ENCODE assay signal across 14 cellular contexts in genomic region chr6:168526841-168527281, GRCh38.
A peak's percentile ranks its signal among the peaks of the same experiment; 100 is the strongest.
DNase-seq lines count a peak whose midpoint lies in the region; ATAC-seq, FAIRE-seq and TF ChIP-seq lines count a peak whose summit lies in the region.
"Had no signal": no experiment of that assay in that cellular context is flagged by ENCODE, and none has a peak within 500 bp of the region (broad histone marks: within the 10 kb centered on the region; RNA-seq: fewer than 3 reads in every experiment).

No MANE protein-coding gene starts in this region.

- ATAC-seq in gastroesophageal sphincter (peak; percentile 85), pancreas (peak; percentile 77 to 88 (median 82)), GM21447 (IDR thresholded peaks at IDR 0.05; ENCODE audit: unreplicated experiment) (no peak)
- ATAC-seq: naive thymus-derived CD8-positive, alpha-beta T cell had no signal

- peak; percentile 40 for TF ChIP-seq EP300 in gastroesophageal sphincter (IDR thresholded peaks at IDR 0.05)

- H3K27ac ChIP-seq in gastroesophageal sphincter, result peak overlapping the region; percentile 62 to 86 (median 74)
- H3K27ac ChIP-seq in pancreas, result peak overlapping the region; percentile 58 to 77 (median 68)
- H3K27ac ChIP-seq: WERI-Rb-1 had no signal

- H3K4me1 ChIP-seq in gastroesophageal sphincter, result peaks cover 7 to 40% (median 12%) of the 10 kb centered on the region in 3 donors
- peaks cover 8 to 17% (median 11%) of the 10 kb centered on the region in 3 donors for H3K4me1 ChIP-seq in pancreas

- no peaks in the 10 kb centered on the region for H3K27me3 ChIP-seq in gastroesophageal sphincter
- no peaks in the 10 kb centered on the region for H3K27me3 ChIP-seq in pancreas

- FAIRE-seq in pancreas (lab: Jason Lieb, UNC), result no peak
- FAIRE-seq: islet of Langerhans had no signal

- intact Hi-C loops in pancreas (cut with DNase I), result no loop called here

- TF ChIP-seq CTCF in gastroesophageal sphincter (IDR thresholded peaks at IDR 0.05) (no peak), pancreas (IDR thresholded peaks at IDR 0.05) (no peak)

- H3K9me3 ChIP-seq in gastroesophageal sphincter (no peaks in the 10 kb centered on the region), pancreas (no peaks in the 10 kb centered on the region)

- H3K36me3 ChIP-seq in gastroesophageal sphincter, result no peaks in the 10 kb centered on the region
- no peaks in the 10 kb centered on the region for H3K36me3 ChIP-seq in pancreas
- H3K36me3 ChIP-seq: WERI-Rb-1 had no signal

- H3K4me3 ChIP-seq in gastroesophageal sphincter, result no peak overlapping the region
- peak overlapping the region in 1 of 4 donors; percentile 6 for H3K4me3 ChIP-seq in pancreas

- 11 to 26% methylated on average over 8 of the region's 8 CpGs for WGBS in gastroesophageal sphincter (ENCODE audit: low coverage in 1 of 2), 2 donors
- 10 to 13% methylated on average over 8 of the region's 8 CpGs for WGBS in pancreas, 2 donors

- no peak for TF ChIP-seq POLR2A in gastroesophageal sphincter (IDR thresholded peaks at IDR 0.05)

- peak; percentile 63 for DNase-seq in COR-L47 (lab: John Stamatoyannopoulos, UW)
- DNase-seq in NCI-H774 (lab: John Stamatoyannopoulos, UW), result peak; percentile 85
- peak in 4 of 6 donors; percentile 63 to 77 (median 72) for DNase-seq in pancreas
- DNase-seq in T1000 (lab: John Stamatoyannopoulos, UW), result no peak
- no peak for DNase-seq in NCI-H1930 (lab: John Stamatoyannopoulos, UW)
- DNase-seq in NCI-H510A (lab: John Stamatoyannopoulos, UW), result no peak
- DNase-seq: activated CD8-positive, alpha-beta memory T cell treated with anti-CD3 and anti-CD28 coated beads, Interleukin-2, amount 50 U/mL, for 4 hours; activated naive CD8-positive, alpha-beta T cell treated with anti-CD3 and anti-CD28 coated beads for 36 hours; naive thymus-derived CD8-positive, alpha-beta T cell; NCI-H187 treated with DMSO at 0.1 percent for 48 hours; WERI-Rb-1 had no signal

Comparison
In these comparisons a context has a peak if more than half of its experiments do, and no peak if none do; other contexts are left out.
1. DNase-seq: peak in COR-L47 (single experiment), NCI-H774 (single experiment) and pancreas (4 of 6); none in T1000 (single experiment), NCI-H1930 (0 of 2) and NCI-H510A (single experiment).